ENCODE assay signal across 1 cellular context in the genomic region with DNA sequence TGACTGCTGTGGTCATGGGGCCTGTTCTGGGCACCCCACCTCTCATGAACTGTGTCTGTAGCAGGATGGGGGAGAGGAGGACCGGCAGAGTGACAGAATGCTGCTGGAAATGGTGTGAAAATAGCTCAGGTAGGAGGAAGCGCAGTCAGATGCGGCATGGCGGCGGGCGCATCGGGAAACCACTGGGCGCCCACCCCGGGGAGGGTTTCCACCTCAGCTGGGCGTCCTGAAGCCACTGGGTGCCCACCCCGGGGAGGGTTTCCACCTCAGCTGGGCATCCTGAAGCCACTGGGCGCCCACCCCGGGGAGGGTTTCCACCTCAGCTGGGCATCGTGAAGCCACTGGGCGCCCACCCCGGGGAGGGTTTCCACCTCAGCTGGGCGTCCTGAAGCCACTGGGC. TPM values are rescaled to one million over a fixed set of nuclear protein-coding genes. Genes with fewer than 3 reads are reported as not detected.
"Had no signal": no experiment of that assay in that cellular context is flagged by ENCODE, and none has a peak within 500 bp of the region (broad histone marks: within the 10 kb centered on the region; RNA-seq: fewer than 3 reads in every experiment).

No MANE protein-coding gene starts in this region.

RNA-seq across cellular contexts. Expression of a gene that starts 52.6 kb away (rescaled TPM):
- total RNA-seq: MCF 10A had no signal
